12 cellular contexts compared by ENCODE assay signal in genomic region chr4:60724623-60725022, GRCh38.
A peak's percentile ranks its signal among the peaks of the same experiment; 100 is the strongest.
DNase-seq lines count a peak whose midpoint lies in the region; ATAC-seq and TF ChIP-seq lines count a peak whose summit lies in the region.
"Had no signal": no experiment of that assay in that cellular context is flagged by ENCODE, and none has a peak within 500 bp of the region (broad histone marks: within the 10 kb centered on the region; RNA-seq: fewer than 3 reads in every experiment).

No MANE protein-coding gene starts in this region.

- H3F3A ChIP-seq in GM23248 (ENCODE audit: insufficient read depth) (no peaks in the 10 kb centered on the region), smooth muscle cell (ENCODE audit: low read depth) (peaks cover 24% of the 10 kb centered on the region)

- no peak overlapping the region for H2AFZ ChIP-seq in GM23248
- H2AFZ ChIP-seq in smooth muscle cell (ENCODE audit: low read depth) = peak overlapping the region; percentile 70

- H3K9me3 ChIP-seq in GM23248 (ENCODE audit: low read depth) = no peaks in the 10 kb centered on the region
- no peaks in the 10 kb centered on the region for H3K9me3 ChIP-seq in cardiac muscle cell (ENCODE audit: low read depth)
- H3K9me3 ChIP-seq in smooth muscle cell (replicated peaks; ENCODE audit: low read depth) = no peaks in the 10 kb centered on the region
- H3K9me3 ChIP-seq in body of pancreas = no peaks in the 10 kb centered on the region
- H3K9me3 ChIP-seq: gastrocnemius medialis had no signal

- no peak for TF ChIP-seq CTCF in cardiac muscle cell (IDR thresholded peaks at IDR 0.05; ENCODE audit: low read depth, low read length)
- TF ChIP-seq CTCF in smooth muscle cell (IDR thresholded peaks at IDR 0.05; ENCODE audit: borderline replicate concordance, insufficient read depth, poor library complexity, severe bottlenecking) = no peak
- no peak for TF ChIP-seq CTCF in body of pancreas (IDR thresholded peaks at IDR 0.05)

- no peak overlapping the region for H3K27ac ChIP-seq in GM23248
- peak overlapping the region; percentile 60 for H3K27ac ChIP-seq in cardiac muscle cell
- H3K27ac ChIP-seq in smooth muscle cell (ENCODE audit: low read depth) = peak overlapping the region; percentile 60
- no peak overlapping the region for H3K27ac ChIP-seq in body of pancreas
- H3K27ac ChIP-seq: gastrocnemius medialis had no signal

- H3K36me3 ChIP-seq in GM23248 (ENCODE audit: low read depth) (no peaks in the 10 kb centered on the region), cardiac muscle cell (no peaks in the 10 kb centered on the region), smooth muscle cell (ENCODE audit: low read depth) (no peaks in the 10 kb centered on the region), body of pancreas (replicated peaks in 1 of 2; ENCODE audit: insufficient read depth in 1 of 2, low read depth in 2 of 2) (no peaks in the 10 kb centered on the region)
- H3K36me3 ChIP-seq: gastrocnemius medialis had no signal

- DNase-seq in GM23248 (peak; percentile 27), T1000 (lab: John Stamatoyannopoulos, UW) (peak; percentile 47), cardiac muscle cell (ENCODE audit: low read depth in 1 of 2, low spot score in 1 of 2) (peak; percentile 12 to 88), smooth muscle cell (lab: John Stamatoyannopoulos, UW; ENCODE audit: unreplicated experiment) (no peak), body of pancreas (no peak), middle frontal gyrus (ENCODE audit: extremely low spot score, low spot score) (no peak), C1 segment of cervical spinal cord (lab: John Stamatoyannopoulos, UW) (no peak)
- DNase-seq: activated CD8-positive, alpha-beta T cell treated with anti-CD3 and anti-CD28 coated beads, Interleukin-2, amount 10 ng/mL, durations not matched to agents 7 days and 5 days; DND-41; gastrocnemius medialis; NCI-H446 treated with DMSO at 0.1 percent for 48 hours had no signal

- H3K9ac ChIP-seq in GM23248 (no peak overlapping the region), smooth muscle cell (ENCODE audit: low read depth) (no peak overlapping the region)

- ATAC-seq in body of pancreas = no peak
- ATAC-seq: activated CD8-positive, alpha-beta T cell treated with anti-CD3 and anti-CD28 coated beads, Interleukin-2, amount 10 ng/mL, durations not matched to agents 7 days and 5 days; gastrocnemius medialis had no signal

- no peaks in the 10 kb centered on the region for H3K27me3 ChIP-seq in GM23248 (replicated peaks; ENCODE audit: insufficient read depth)
- H3K27me3 ChIP-seq in cardiac muscle cell = no peaks in the 10 kb centered on the region
- no peaks in the 10 kb centered on the region for H3K27me3 ChIP-seq in smooth muscle cell (ENCODE audit: low read depth)
- no peaks in the 10 kb centered on the region for H3K27me3 ChIP-seq in body of pancreas
- H3K27me3 ChIP-seq: gastrocnemius medialis had no signal

- 43 to 49% methylated on average over 3 of the region's 3 CpGs for WGBS in GM23248 (ENCODE audit: low coverage in 1 of 2, low lambda C conversion rate in 2 of 2, missing lambda C conversion rate in 2 of 2), 2 experiments
- 7% methylated on average over 3 of the region's 3 CpGs for WGBS in smooth muscle cell (ENCODE audit: low lambda C conversion rate)
- 32 to 45% methylated on average over 3 of the region's 3 CpGs for WGBS in body of pancreas, 2 donors

- H3K4me2 ChIP-seq in GM23248 (ENCODE audit: unreplicated experiment) (no peak overlapping the region), smooth muscle cell (peak overlapping the region; percentile 63)

- intact Hi-C loops in body of pancreas (cut with DNase I) = no loop called here

- no peaks in the 10 kb centered on the region for H3K9me2 ChIP-seq in GM23248 (ENCODE audit: insufficient read depth)

- TF ChIP-seq POLR2A in body of pancreas (IDR thresholded peaks at IDR 0.05) = no peak

- H3K79me2 ChIP-seq in GM23248 (ENCODE audit: insufficient read depth) (no peaks in the 10 kb centered on the region), smooth muscle cell (ENCODE audit: low read depth) (no peaks in the 10 kb centered on the region)

- in situ Hi-C loops in GM23248 (cut with MboI) = no loop called here

- no peak overlapping the region for H3K4me3 ChIP-seq in GM23248
- no peak overlapping the region for H3K4me3 ChIP-seq in cardiac muscle cell
- no peak overlapping the region for H3K4me3 ChIP-seq in smooth muscle cell
- H3K4me3 ChIP-seq in body of pancreas = no peak overlapping the region
- H3K4me3 ChIP-seq: gastrocnemius medialis, skin epidermis had no signal

- H3K4me1 ChIP-seq in GM23248 (ENCODE audit: insufficient read depth) (no peaks in the 10 kb centered on the region), cardiac muscle cell (ENCODE audit: low read depth) (peaks cover 5% of the 10 kb centered on the region), smooth muscle cell (ENCODE audit: low read depth) (no peaks in the 10 kb centered on the region), body of pancreas (no peaks in the 10 kb centered on the region)
- H3K4me1 ChIP-seq: gastrocnemius medialis had no signal

- no peaks in the 10 kb centered on the region for H4K20me1 ChIP-seq in GM23248 (ENCODE audit: insufficient read depth)
- no peaks in the 10 kb centered on the region for H4K20me1 ChIP-seq in smooth muscle cell (ENCODE audit: low read depth)

Comparison
In these comparisons a context has a peak if more than half of its experiments do, and no peak if none do; other contexts are left out.
1. DNase-seq: peak in GM23248 (single experiment), T1000 (single experiment) and cardiac muscle cell (2 of 2); none in smooth muscle cell (single experiment), body of pancreas (0 of 4), middle frontal gyrus (single experiment) and C1 segment of cervical spinal cord (0 of 14).
2. H3K27ac ChIP-seq: peak in cardiac muscle cell (single experiment) and smooth muscle cell (single experiment); none in GM23248 (single experiment) and body of pancreas (0 of 4).